In the genomic region with DNA sequence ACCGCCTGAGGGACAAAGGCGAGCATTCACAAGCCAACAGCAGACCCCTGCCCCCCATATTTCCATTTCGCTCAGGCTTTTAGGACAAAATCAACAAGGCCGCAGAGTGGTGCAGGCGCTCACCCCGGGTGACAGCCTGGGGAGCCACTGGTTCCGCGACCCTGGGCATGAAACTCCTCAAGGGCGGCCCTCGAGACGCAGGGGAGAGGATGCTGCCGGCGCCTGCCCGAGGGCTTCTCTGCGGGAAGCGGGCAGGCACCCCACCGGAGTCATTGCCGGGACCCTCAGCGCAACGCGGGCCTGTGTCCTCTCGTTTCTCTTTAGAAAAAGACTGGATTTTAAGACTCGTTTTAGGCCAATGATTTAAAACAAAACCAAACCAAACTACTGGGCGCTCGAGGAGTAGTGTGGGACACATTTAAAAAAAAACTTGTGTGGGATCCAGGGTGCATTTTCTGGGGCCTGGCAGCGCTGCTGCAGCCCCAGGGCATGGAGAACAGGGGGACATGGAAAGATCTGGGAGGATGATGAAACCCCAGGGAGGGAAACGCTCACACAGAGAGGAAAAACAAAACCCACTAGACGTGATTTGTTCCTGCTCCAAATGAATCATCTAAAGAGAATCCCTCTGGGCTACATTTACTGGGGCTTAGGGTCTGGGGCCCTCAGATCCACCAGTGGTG, we compare ENCODE assay signal across 1 cellular context.
TF ChIP-seq lines count a peak whose summit lies in the region.

No MANE protein-coding gene starts in this region.

TF ChIP-seq in neural cell, 6 proteins besides CTCF, POLR2A, EP300 and RAD21:
- TF ChIP-seq MXI1 (conservative IDR thresholded peaks at IDR 0.05; ENCODE audit: poor library complexity, severe bottlenecking) = no peak
- peak; percentile 30 for TF ChIP-seq EZH2 (IDR thresholded peaks at IDR 0.05; ENCODE audit: borderline replicate concordance, insufficient read depth, low read length, poor library complexity, severe bottlenecking)
